ENCODE assay signal across 21 cellular contexts in genomic region chr3:55163421-55163820, GRCh38.
"Had no signal": no experiment of that assay in that cellular context is flagged by ENCODE, and none has a peak within 500 bp of the region (broad histone marks: within the 10 kb centered on the region; RNA-seq: fewer than 3 reads in every experiment).

No MANE protein-coding gene starts in this region.

- H3K27me3 ChIP-seq: hepatocyte, neutrophil, suprapubic skin, thyroid gland, upper lobe of right lung, vagina had no signal

- H3K36me3 ChIP-seq: left ventricle myocardium inferior, lower lobe of right lung, neutrophil, suprapubic skin, thyroid gland, upper lobe of right lung, vagina had no signal

- H3K79me2 ChIP-seq: hepatocyte had no signal

- H3K27ac ChIP-seq: hepatocyte, left ventricle myocardium inferior, lower lobe of right lung, neutrophil, suprapubic skin, thyroid gland, upper lobe of right lung, vagina had no signal

- H3K4me2 ChIP-seq: hepatocyte had no signal

- H3K4me1 ChIP-seq: left ventricle myocardium inferior, lower lobe of right lung, upper lobe of right lung had no signal

- DNase-seq: foreskin melanocyte; head of caudate nucleus; kidney; left cardiac atrium; left ventricle myocardium inferior; lower lobe of right lung; midbrain; naive thymus-derived CD4-positive, alpha-beta T cell; posterior cingulate gyrus; small intestine; stimulated activated CD4-positive, alpha-beta T cell treated with anti-CD3 and anti-CD28 coated beads, Interleukin-4, amount 100 ng/mL, for 1 hour; stimulated activated CD8-positive, alpha-beta memory T cell treated with anti-CD3 and anti-CD28 coated beads, Interleukin-4, amount 100 ng/mL, for 48 hours; stimulated activated naive CD8-positive, alpha-beta T cell treated with anti-CD3 and anti-CD28 coated beads, Interleukin-15, Interleukin-2, amounts not matched to agents 100 U/mL and 50 U/mL, for 24 hours; thyroid gland; upper lobe of right lung had no signal

- H3K4me3 ChIP-seq: hepatocyte, left ventricle myocardium inferior, lower lobe of right lung, suprapubic skin, thyroid gland, upper lobe of right lung, vagina had no signal

- H3K9me3 ChIP-seq: left ventricle myocardium inferior, lower lobe of right lung, neutrophil, suprapubic skin, thyroid gland, upper lobe of right lung, vagina had no signal

- ATAC-seq: left cardiac atrium; lower lobe of right lung; naive thymus-derived CD4-positive, alpha-beta T cell; sciatic nerve; stimulated activated effector memory CD8-positive, alpha-beta T cell treated with anti-CD3 and anti-CD28 coated beads, Interleukin-12 subunit alpha, Interleukin-12 subunit beta, amount 100 ng/mL, for 72 hours; stimulated activated naive CD8-positive, alpha-beta T cell treated with anti-CD3 and anti-CD28 coated beads, Interleukin-15, Interleukin-2, amounts not matched to agents 100 U/mL and 50 U/mL, for 24 hours; upper lobe of right lung had no signal

- H2AFZ ChIP-seq: hepatocyte had no signal
